7 cellular contexts compared by ENCODE assay signal in the genomic region with DNA sequence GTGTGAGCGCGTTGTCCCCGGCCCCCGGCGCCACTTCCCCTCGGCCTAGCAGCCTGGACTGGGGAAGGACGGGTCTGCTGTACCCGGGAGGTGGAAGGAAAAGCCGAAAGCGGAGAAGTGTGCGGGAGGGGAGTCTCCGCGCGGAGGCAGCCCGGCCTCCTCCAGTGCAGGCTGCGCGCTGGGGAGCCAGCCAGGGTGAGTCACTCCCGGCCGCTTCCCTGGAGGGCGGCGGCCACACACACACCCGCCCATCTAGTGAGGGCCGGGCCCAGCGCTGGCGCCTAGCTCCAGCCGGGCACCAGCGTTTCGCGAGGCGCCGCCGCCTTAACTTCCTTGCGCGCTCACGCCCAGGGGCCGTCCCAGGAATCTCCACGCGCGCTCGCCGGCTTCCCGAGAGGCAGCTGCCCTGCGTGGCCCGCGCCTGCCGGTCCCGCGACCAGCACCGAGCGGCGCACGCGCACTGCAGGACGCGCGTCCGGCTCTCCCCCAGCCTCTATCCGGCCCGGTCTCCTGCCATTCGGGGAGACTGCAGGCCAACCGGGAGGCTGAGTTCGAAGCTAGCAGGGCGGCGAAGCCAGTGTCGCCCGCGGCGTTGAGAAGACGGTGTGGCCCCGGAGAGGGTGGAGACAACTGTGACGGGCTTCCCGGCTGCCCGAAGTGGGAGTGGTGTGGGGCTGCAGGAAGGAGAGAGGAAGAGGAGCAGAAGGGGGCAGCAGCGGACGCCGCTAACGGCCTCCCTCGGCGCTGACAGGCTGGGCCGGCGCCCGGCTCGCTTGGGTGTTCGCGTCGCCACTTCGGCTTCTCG.
A peak's percentile ranks its signal among the peaks of the same experiment; 100 is the strongest.
DNase-seq lines count a peak whose midpoint lies in the region; ATAC-seq and TF ChIP-seq lines count a peak whose summit lies in the region.

Gene JAK2 (plus strand): TSS at position 702 of the 805 bp plus-strand sequence. CDS start 36,716 bp downstream, outside the sequence.

- 0 out of 2 replicates have a peak, but pooled peaks cover 2% of the 10 kb centered on the region for H3K4me1 ChIP-seq in iPS DF 6.9 (ENCODE audit: control insufficient read depth, insufficient read depth, low read length)

- no peaks in the 10 kb centered on the region for H3K27me3 ChIP-seq in iPS DF 6.9 (ENCODE audit: control insufficient read depth, insufficient read depth, low read length)

- no peaks in the 10 kb centered on the region for H3K36me3 ChIP-seq in iPS DF 6.9 (ENCODE audit: control insufficient read depth, insufficient read depth, low read length)

- H3K4me3 ChIP-seq in astrocyte of the spinal cord (ENCODE audit: low read depth, low read length) (peak within 1 kb of the TSS; percentile 83), iPS DF 6.9 (ENCODE audit: low read length) (peak within 1 kb of the TSS; percentile 69), skeletal muscle cell (ENCODE audit: low read depth, low read length) (peak within 1 kb of the TSS; percentile 81)

- H3K9me3 ChIP-seq in iPS DF 6.9 (ENCODE audit: control insufficient read depth, insufficient read depth, low read length), result no peaks in the 10 kb centered on the region

- peak; percentile 34 for ATAC-seq in GM18499 (IDR thresholded peaks at IDR 0.05; ENCODE audit: insufficient read depth, unreplicated experiment)
- peak; percentile 72 for ATAC-seq in HG02885 (IDR thresholded peaks at IDR 0.05; ENCODE audit: poor library complexity, unreplicated experiment)

- DNase-seq in NCI-H1930 (lab: John Stamatoyannopoulos, UW), result peak; percentile 88 to 92
- peak; percentile 84 for DNase-seq in T1000 (lab: John Stamatoyannopoulos, UW)
- DNase-seq in astrocyte of the spinal cord (ENCODE audit: low read depth, low spot score), result peak; percentile 97
- DNase-seq in iPS DF 6.9 (ENCODE audit: low read depth, low spot score), result peak; percentile 52
- DNase-seq in skeletal muscle cell (ENCODE audit: low read depth), result peak; percentile 88

- in situ Hi-C loops in astrocyte of the spinal cord (cut with HindIII; ENCODE audit: low sequenced_read_pairs), result no loop called here

- WGBS in iPS DF 6.9 (ENCODE audit: insufficient coverage, insufficient read length), result no CpG with 5 or more reads among the region's 88 CpGs

- TF ChIP-seq CTCF in astrocyte of the spinal cord (IDR thresholded peaks at IDR 0.05; ENCODE audit: low read depth, low read length), result peak; percentile 45

- no peak within 1 kb of the TSS for H3K27ac ChIP-seq in iPS DF 6.9 (ENCODE audit: low read length)
